8 cellular contexts compared by ENCODE assay signal in the genomic region with DNA sequence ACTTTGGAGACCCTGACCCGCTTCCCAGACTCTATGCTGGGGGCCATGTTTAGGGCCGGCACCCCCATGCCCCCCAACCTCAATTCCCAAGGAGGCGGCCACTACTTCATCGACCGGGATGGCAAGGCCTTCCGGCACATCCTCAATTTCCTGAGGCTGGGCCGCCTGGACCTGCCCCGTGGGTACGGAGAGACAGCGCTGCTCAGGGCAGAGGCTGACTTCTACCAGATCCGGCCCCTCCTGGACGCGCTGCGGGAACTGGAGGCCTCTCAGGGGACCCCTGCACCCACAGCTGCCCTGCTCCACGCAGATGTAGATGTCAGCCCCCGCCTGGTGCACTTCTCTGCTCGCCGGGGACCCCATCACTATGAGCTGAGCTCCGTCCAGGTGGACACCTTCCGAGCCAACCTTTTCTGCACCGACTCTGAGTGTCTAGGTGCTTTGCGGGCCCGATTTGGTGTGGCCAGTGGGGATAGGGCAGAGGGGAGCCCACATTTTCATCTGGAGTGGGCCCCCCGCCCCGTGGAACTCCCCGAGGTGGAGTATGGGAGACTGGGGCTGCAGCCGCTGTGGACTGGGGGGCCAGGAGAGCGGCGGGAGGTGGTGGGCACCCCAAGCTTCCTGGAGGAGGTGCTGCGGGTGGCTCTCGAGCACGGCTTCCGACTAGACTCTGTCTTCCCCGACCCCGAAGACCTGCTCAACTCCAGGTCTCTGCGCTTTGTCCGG. TPM values are rescaled to one million over a fixed set of nuclear protein-coding genes. Genes with fewer than 3 reads are reported as not detected.
DNase-seq lines count a peak whose midpoint lies in the region; ATAC-seq and TF ChIP-seq lines count a peak whose summit lies in the region.

No MANE protein-coding gene starts in this region.

- no peaks in the 10 kb centered on the region for H3K27me3 Mint-ChIP-seq in CD4-positive, alpha-beta memory T cell

- peaks cover 44% of the 10 kb centered on the region for H3K4me1 ChIP-seq in CD4-positive, alpha-beta memory T cell (ENCODE audit: insufficient read depth, low read length)
- H3K4me1 ChIP-seq in RWPE2 (ENCODE audit: insufficient read depth, poor library complexity, severe bottlenecking) (peaks cover 19% of the 10 kb centered on the region), esophagus squamous epithelium (peaks cover 48 to 77% (median 54%) of the 10 kb centered on the region in 3 donors), prostate gland (replicated peaks) (peaks cover 9% of the 10 kb centered on the region)

- no peak for TF ChIP-seq POLR2A in esophagus squamous epithelium (IDR thresholded peaks at IDR 0.05)
- TF ChIP-seq POLR2A in prostate gland (IDR thresholded peaks at IDR 0.05): no peak

- POLR2A ChIA-PET in CD4-positive, alpha-beta memory T cell (lab: Charles Lee; ENCODE audit: partially characterized antibody): interaction anchor here (0.8 to 5.0 kb wide), 10 partner anchors 17 to 223 kb away, joined by 3 to 41 read pairs (median 6); a partner anchor contains a TSS

- peak overlapping the region; percentile 68 for H3K27ac ChIP-seq in CD4-positive, alpha-beta memory T cell (ENCODE audit: low read depth, low read length)
- H3K27ac ChIP-seq in RWPE2 (ENCODE audit: poor library complexity, severe bottlenecking) (peak overlapping the region; percentile 99), esophagus squamous epithelium (peak overlapping the region; percentile 98 to 100 (median 98)), prostate gland (peak overlapping the region; percentile 97 to 98)

- intact Hi-C loops in CD4-positive, alpha-beta memory T cell (cut with micrococcal nuclease): loop anchor here (1.0 to 5.0 kb wide), 5 partner anchors 39 to 334 kb away; a partner anchor contains a TSS
- intact Hi-C loops in esophagus squamous epithelium (cut with DNase I): no loop called here
- intact Hi-C loops in prostate gland (cut with DNase I): loop anchor here (5.0 to 10.0 kb wide), 4 partner anchors 39 to 334 kb away; a partner anchor contains a TSS

- ATAC-seq in RWPE2 (ENCODE audit: low read depth) (no peak), GM18511 (IDR thresholded peaks at IDR 0.05; ENCODE audit: unreplicated experiment) (no peak)

- peak overlapping the region in 6 of 7 donors; percentile 58 to 95 (median 88) for H3K27ac Mint-ChIP-seq in CD4-positive, alpha-beta memory T cell

- H3K9me3 ChIP-seq in CD4-positive, alpha-beta memory T cell (ENCODE audit: control insufficient read depth in 1 of 2, low read length in 2 of 2): no peaks in the 10 kb centered on the region
- H3K9me3 ChIP-seq in RWPE2 (ENCODE audit: severe bottlenecking): no peaks in the 10 kb centered on the region
- H3K9me3 ChIP-seq in esophagus squamous epithelium: no peaks in the 10 kb centered on the region
- H3K9me3 ChIP-seq in prostate gland: no peaks in the 10 kb centered on the region

- no peak for DNase-seq in CD4-positive, alpha-beta memory T cell
- DNase-seq in RWPE2 (ENCODE audit: low spot score) (no peak), esophagus squamous epithelium (lab: John Stamatoyannopoulos, UW) (no peak), prostate gland (ENCODE audit: low spot score) (no peak), T-helper 9 cell (no peak), HuH-7 (ENCODE audit: low spot score) (no peak), NCI-H2107 treated with DMSO at 0.1 percent for 48 hours (lab: John Stamatoyannopoulos, UW; ENCODE audit: unreplicated experiment) (no peak)

- H3K4me3 Mint-ChIP-seq in CD4-positive, alpha-beta memory T cell: peak overlapping the region; percentile 75 to 95 (median 84)

- peaks cover 0 to 2% (median 0%) of the 10 kb centered on the region in 8 donors for H3K9me3 Mint-ChIP-seq in CD4-positive, alpha-beta memory T cell

- TF ChIP-seq CTCF in RWPE2 (IDR thresholded peaks at IDR 0.05; ENCODE audit: poor library complexity, severe bottlenecking) (no peak), esophagus squamous epithelium (IDR thresholded peaks at IDR 0.05) (no peak), prostate gland (IDR thresholded peaks at IDR 0.05) (no peak)

- H3K27me3 ChIP-seq in CD4-positive, alpha-beta memory T cell (ENCODE audit: insufficient read depth, low read length): no peaks in the 10 kb centered on the region
- H3K27me3 ChIP-seq in RWPE2 (ENCODE audit: insufficient read depth, poor library complexity, severe bottlenecking) (no peaks in the 10 kb centered on the region), esophagus squamous epithelium (no peaks in the 10 kb centered on the region), prostate gland (replicated peaks; ENCODE audit: insufficient read depth) (no peaks in the 10 kb centered on the region)

- peaks cover 0 to 19% of the 10 kb centered on the region in 2 donors for H3K36me3 Mint-ChIP-seq in CD4-positive, alpha-beta memory T cell

- WGBS in esophagus squamous epithelium, 2 donors: 83 to 97% methylated on average over 1 to 6 of the region's 37 CpGs
- WGBS in prostate gland: 88% methylated on average over 35 of the region's 37 CpGs

- H3K4me1 Mint-ChIP-seq in CD4-positive, alpha-beta memory T cell: peaks cover 21 to 54% (median 40%) of the 10 kb centered on the region in 4 donors

- H3K36me3 ChIP-seq in CD4-positive, alpha-beta memory T cell (ENCODE audit: insufficient read depth, low read length): peaks cover 13% of the 10 kb centered on the region
- H3K36me3 ChIP-seq in RWPE2 (ENCODE audit: low read depth): no peaks in the 10 kb centered on the region
- no peaks in the 10 kb centered on the region for H3K36me3 ChIP-seq in esophagus squamous epithelium
- no peaks in the 10 kb centered on the region for H3K36me3 ChIP-seq in prostate gland

- no peak overlapping the region for H3K4me3 ChIP-seq in CD4-positive, alpha-beta memory T cell (ENCODE audit: low read length in 2 of 2)
- H3K4me3 ChIP-seq in RWPE2 (ENCODE audit: severe bottlenecking) (peak overlapping the region; percentile 81), esophagus squamous epithelium (peak overlapping the region; percentile 80 to 89 (median 87)), prostate gland (peak overlapping the region in 1 of 2 donors; percentile 94)

- CTCF ChIA-PET in CD4-positive, alpha-beta memory T cell (lab: Charles Lee; ENCODE audit: partially characterized antibody): interaction anchor here (0.8 to 6.6 kb wide), 7 partner anchors 17 to 232 kb away, joined by 3 to 88 read pairs (median 5); a partner anchor contains a TSS

RNA-seq across cellular contexts. Expression of a gene that starts 1.1 kb away (rescaled TPM):
- 1 to 10 TPM; 3.5 to 4.3 TPM for total RNA-seq in CD4-positive, alpha-beta memory T cell
- 1 to 10 TPM in 1 of 2 donors, under 1 TPM in 1; 0.33 to 1.8 TPM for polyA plus RNA-seq in CD4-positive, alpha-beta memory T cell
- total RNA-seq in esophagus squamous epithelium: 10 to 100 TPM; 12.6 to 26.6 (median 22.1) TPM
- 10 to 100 TPM in 1 of 2 donors, 1 to 10 TPM in 1; 8.9 to 15.2 TPM for total RNA-seq in prostate gland

RNA-seq across cellular contexts. Expression of a gene that starts 1.9 kb away (rescaled TPM):
- total RNA-seq in CD4-positive, alpha-beta memory T cell: not detected
- not detected for polyA plus RNA-seq in CD4-positive, alpha-beta memory T cell
- total RNA-seq in esophagus squamous epithelium: not detected
- not detected for total RNA-seq in prostate gland

RNA-seq across cellular contexts. Expression of a gene that starts 16.7 kb away (rescaled TPM):
- total RNA-seq in CD4-positive, alpha-beta memory T cell: 100 to 1,000 TPM; 507 to 516 TPM
- polyA plus RNA-seq in CD4-positive, alpha-beta memory T cell: 100 to 1,000 TPM; 261 to 264 TPM
- total RNA-seq in esophagus squamous epithelium (1 to 10 TPM; 3.2 to 5.5 (median 3.8) TPM), prostate gland (1 to 10 TPM; 2.5 to 6.5 TPM)

RNA-seq across cellular contexts. Expression of a gene that starts 23.9 kb away (rescaled TPM):
- total RNA-seq in CD4-positive, alpha-beta memory T cell: 10 to 100 TPM; 73.8 to 81.6 TPM
- polyA plus RNA-seq in CD4-positive, alpha-beta memory T cell: 1 to 10 TPM in 1 of 2 donors, under 1 TPM in 1; 0.97 to 2.4 TPM
- 10 to 100 TPM in 3 of 4 donors, 1 to 10 TPM in 1; 9.7 to 18.7 (median 14.4) TPM for total RNA-seq in esophagus squamous epithelium
- total RNA-seq in prostate gland: 10 to 100 TPM; 15.7 to 36.0 TPM

RNA-seq across cellular contexts. Expression of a gene that starts 27.8 kb away (rescaled TPM):
- 10 to 100 TPM; 13.8 to 15.9 TPM for total RNA-seq in CD4-positive, alpha-beta memory T cell
- 1 to 10 TPM; 1.7 to 2.1 TPM for polyA plus RNA-seq in CD4-positive, alpha-beta memory T cell
- total RNA-seq in esophagus squamous epithelium (10 to 100 TPM in 2 of 4 donors, 1 to 10 TPM in 2; 6.2 to 15.2 (median 9.9) TPM), prostate gland (10 to 100 TPM in 1 of 2 donors, 1 to 10 TPM in 1; 9.9 to 28.4 TPM)

Comparison
In these comparisons a context has a peak if more than half of its experiments do, and no peak if none do; other contexts are left out.
1. H3K4me3 ChIP-seq: peak in RWPE2 (single experiment) and esophagus squamous epithelium (4 of 4); none in CD4-positive, alpha-beta memory T cell (0 of 2).
2. RNA of a gene that starts 16.7 kb away (total RNA-seq): 507 to 516 TPM in CD4-positive, alpha-beta memory T cell; 2.5 to 6.5 TPM in prostate gland and 3.2 to 5.5 TPM in esophagus squamous epithelium; every median in the first group is over 10 times any median in the second.
3. Peak in every context shown above with its lines, with median percentiles within 50 percentile points of each other: H3K27ac ChIP-seq.